In genomic region chr3:43531835-43532234, GRCh38 we compare ENCODE assay signal across 14 cellular contexts.
DNase-seq lines count a peak whose midpoint lies in the region; ATAC-seq and TF ChIP-seq lines count a peak whose summit lies in the region.
"Had no signal": no experiment of that assay in that cellular context is flagged by ENCODE, and none has a peak within 500 bp of the region (broad histone marks: within the 10 kb centered on the region; RNA-seq: fewer than 3 reads in every experiment).

No MANE protein-coding gene starts in this region.

- H3K27ac ChIP-seq in testis: no peak overlapping the region
- H3K27ac ChIP-seq: SK-N-MC, suprapubic skin had no signal

- DNase-seq in BJ (ENCODE audit: low read depth) (peak; percentile 4), H4 (ENCODE audit: low spot score) (peak; percentile 21), amniotic stem cell (lab: John Stamatoyannopoulos, UW) (peak; percentile 45), hepatic stellate cell (ENCODE audit: low spot score) (peak; percentile 6), testis (no peak), islet precursor cell (no peak)
- DNase-seq: activated CD4-positive, alpha-beta T cell treated with anti-CD3 and anti-CD28 coated beads for 1 hour; mesendoderm; NCI-H1105 treated with DMSO at 0.1 percent for 48 hours; NCI-H82 had no signal

- no peaks in the 10 kb centered on the region for H3K9me3 ChIP-seq in testis
- H3K9me3 ChIP-seq: suprapubic skin had no signal

- no peak for ATAC-seq in HG03159 (IDR thresholded peaks at IDR 0.05; ENCODE audit: unreplicated experiment)
- ATAC-seq in GM21515 (IDR thresholded peaks at IDR 0.05; ENCODE audit: unreplicated experiment): no peak

- POLR2A ChIA-PET in BJ (lab: Charles Lee): no interaction called here

- intact Hi-C loops in testis (cut with DNase I; ENCODE audit: low total_unique reads): no loop called here

- TF ChIP-seq CTCF in BJ (IDR thresholded peaks at IDR 0.05; ENCODE audit: insufficient read depth, low read depth, low read length) (no peak), testis (IDR thresholded peaks at IDR 0.05) (no peak)

- H3K4me1 ChIP-seq in testis: no peaks in the 10 kb centered on the region

- TF ChIP-seq POLR2A in testis (IDR thresholded peaks at IDR 0.05): no peak

- H3K36me3 ChIP-seq in BJ (ENCODE audit: control insufficient read depth, insufficient read depth, low read length): no peaks in the 10 kb centered on the region
- H3K36me3 ChIP-seq in testis (ENCODE audit: low read depth, missing control alignments): no peaks in the 10 kb centered on the region
- H3K36me3 ChIP-seq: suprapubic skin had no signal

- H3K4me3 ChIP-seq in BJ (ENCODE audit: low read depth, low read length): no peak overlapping the region
- H3K4me3 ChIP-seq in testis: no peak overlapping the region
- H3K4me3 ChIP-seq: SK-N-MC, suprapubic skin had no signal

- 95 to 97% methylated on average over 3 of the region's 3 CpGs for WGBS in testis, 2 donors

- H3K27me3 ChIP-seq in BJ (ENCODE audit: control insufficient read depth, insufficient read depth, low read length) (no peaks in the 10 kb centered on the region), testis (no peaks in the 10 kb centered on the region)
- H3K27me3 ChIP-seq: suprapubic skin had no signal

- CTCF ChIA-PET in BJ (lab: Yijun Ruan, JAX): interaction anchor here (0.6 to 0.9 kb wide), 3 partner anchors 10 to 93 kb away, joined by 3 read pairs; no protein-coding TSS in a partner anchor

Comparison
In these comparisons a context has a peak if more than half of its experiments do, and no peak if none do; other contexts are left out.
1. DNase-seq: peak in BJ (single experiment), H4 (single experiment), amniotic stem cell (single experiment) and hepatic stellate cell (single experiment); none in testis (single experiment) and islet precursor cell (single experiment).